ENCODE assay signal across 8 cellular contexts in the genomic region with DNA sequence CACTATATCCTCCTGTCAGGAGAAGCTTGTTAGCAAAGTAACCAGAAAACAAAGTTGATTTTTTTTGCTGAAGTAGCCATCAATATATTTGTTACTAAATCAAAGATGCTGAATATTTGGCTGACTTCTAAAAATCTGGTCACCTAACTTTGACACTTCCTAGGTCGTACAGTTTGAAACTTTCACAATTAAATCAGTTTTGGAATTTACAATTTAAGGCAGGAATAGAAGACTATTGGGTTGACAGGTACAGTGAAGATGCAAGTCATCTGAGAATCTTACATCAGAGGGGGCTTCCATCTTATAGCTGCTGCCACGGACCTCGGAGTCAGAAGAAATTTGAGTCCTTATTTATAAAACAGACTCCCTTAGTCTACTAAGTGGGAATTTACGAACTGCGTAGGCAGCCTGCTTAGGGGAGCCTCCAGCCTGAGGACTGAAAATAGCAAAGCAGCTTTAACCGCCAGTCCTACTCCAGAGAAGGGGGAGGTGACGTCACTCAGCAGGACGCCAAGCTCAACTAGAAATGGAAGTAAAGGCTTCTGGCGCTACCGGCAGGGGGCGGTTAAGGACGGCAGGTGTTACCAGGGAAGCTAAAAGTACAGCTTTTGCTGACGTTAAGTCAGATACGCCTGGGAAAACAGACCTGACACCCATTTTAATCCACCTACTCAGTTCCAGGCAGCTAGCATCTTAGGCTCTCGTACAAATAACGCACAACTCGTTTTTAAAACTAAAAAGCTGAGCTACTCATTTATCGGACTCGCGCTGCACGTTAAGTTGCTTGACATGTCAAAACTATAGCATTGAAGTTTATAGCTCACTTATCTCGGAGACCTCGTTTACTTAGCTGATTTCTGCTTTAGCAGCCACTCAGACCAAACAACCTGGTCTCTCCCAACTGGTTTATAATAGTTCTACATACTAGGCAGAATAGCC.
DNase-seq lines count a peak whose midpoint lies in the region; ATAC-seq and TF ChIP-seq lines count a peak whose summit lies in the region.

No MANE protein-coding gene starts in this region.

- DNase-seq in AG10803 (ENCODE audit: low read depth) (peak; percentile 92), NCI-H510A (lab: John Stamatoyannopoulos, UW) (peak; percentile 91), choroid plexus epithelial cell (ENCODE audit: low read depth) (peak; percentile 98), left lobe of liver (ENCODE audit: low spot score) (peak; percentile 92)
- peak; percentile 96 for DNase-seq in activated CD4-positive, alpha-beta T cell treated with anti-CD3 and anti-CD28 coated beads for 36 hours
- DNase-seq in stimulated activated CD4-positive, alpha-beta T cell treated with anti-CD3 and anti-CD28 coated beads, Interleukin-2, amount 100 ng/mL, for 24 hours, result peak; percentile 87 to 90

- CTCF ChIA-PET in activated CD4-positive, alpha-beta T cell treated with anti-CD3 and anti-CD28 coated beads for 36 hours (lab: Charles Lee), result interaction anchor here (0.5 to 2.5 kb wide), 26 partner anchors 8 to 1844 kb away, joined by 3 to 25 read pairs (median 4); a partner anchor contains a TSS

- H3K4me3 ChIP-seq in AG10803 (ENCODE audit: low read length) (peak overlapping the region; percentile 83), choroid plexus epithelial cell (ENCODE audit: low read depth, low read length) (peak overlapping the region; percentile 71)

- POLR2A ChIA-PET in activated CD4-positive, alpha-beta T cell treated with anti-CD3 and anti-CD28 coated beads for 36 hours (lab: Charles Lee), result interaction anchor here (0.7 to 10.8 kb wide), 26 partner anchors 9 to 1867 kb away, joined by 3 to 571 read pairs (median 5); a partner anchor contains a TSS

- H3K27me3 Mint-ChIP-seq in activated CD4-positive, alpha-beta T cell treated with anti-CD3 and anti-CD28 coated beads for 36 hours, result no peaks in the 10 kb centered on the region

- H3K4me3 Mint-ChIP-seq in activated CD4-positive, alpha-beta T cell treated with anti-CD3 and anti-CD28 coated beads for 36 hours, result peak overlapping the region; percentile 81

- intact Hi-C loops in activated CD4-positive, alpha-beta T cell treated with anti-CD3 and anti-CD28 coated beads for 36 hours (cut with DNase I, micrococcal nuclease), result loop anchor here (1.0 to 10.0 kb wide), 5 partner anchors 17 to 1809 kb away; a partner anchor contains a TSS

- H3K36me3 Mint-ChIP-seq in activated CD4-positive, alpha-beta T cell treated with anti-CD3 and anti-CD28 coated beads for 36 hours (ENCODE audit: low read depth), result peaks cover 4% of the 10 kb centered on the region

- no peaks in the 10 kb centered on the region for H3K9me3 Mint-ChIP-seq in activated CD4-positive, alpha-beta T cell treated with anti-CD3 and anti-CD28 coated beads for 36 hours (ENCODE audit: low read depth)

- peaks cover 51% of the 10 kb centered on the region for H3K4me1 Mint-ChIP-seq in activated CD4-positive, alpha-beta T cell treated with anti-CD3 and anti-CD28 coated beads for 36 hours

- H3K27ac Mint-ChIP-seq in activated CD4-positive, alpha-beta T cell treated with anti-CD3 and anti-CD28 coated beads for 36 hours, result peak overlapping the region; percentile 98

- TF ChIP-seq CTCF in AG10803 (conservative IDR thresholded peaks at IDR 0.05; ENCODE audit: low read length), result peak; percentile 90
- TF ChIP-seq CTCF in choroid plexus epithelial cell (conservative IDR thresholded peaks at IDR 0.05; ENCODE audit: low read depth, low read length), result peak; percentile 97

- ATAC-seq in GM19035 (IDR thresholded peaks at IDR 0.05; ENCODE audit: unreplicated experiment) (peak; percentile 44), HG03378 (IDR thresholded peaks at IDR 0.05; ENCODE audit: unreplicated experiment) (peak; percentile 41), left lobe of liver (peak; percentile 68)
- peak; percentile 39 for ATAC-seq in activated CD4-positive, alpha-beta T cell treated with anti-CD3 and anti-CD28 coated beads for 36 hours

Comparison
In these comparisons a context has a peak if more than half of its experiments do, and no peak if none do; other contexts are left out.
1. Peak in every context shown above with its lines: DNase-seq, ATAC-seq and H3K4me3 ChIP-seq.